In genomic region chr7:149772236-149772820, GRCh38 we compare ENCODE assay signal across 8 cellular contexts. TPM values are rescaled to one million over a fixed set of nuclear protein-coding genes. Genes with fewer than 3 reads are reported as not detected.
DNase-seq lines count a peak whose midpoint lies in the region; ATAC-seq and TF ChIP-seq lines count a peak whose summit lies in the region.

No MANE protein-coding gene starts in this region.

- ATAC-seq in DND-41 (ENCODE audit: insufficient read depth, low read depth) (peak; percentile 29), memory B cell (ENCODE audit: low read depth) (peak; percentile 4), upper lobe of left lung (ENCODE audit: low FRiP score in 2 of 2) (peak in 1 of 2 donors; percentile 17), HG03159 (IDR thresholded peaks at IDR 0.05; ENCODE audit: unreplicated experiment) (no peak)
- ATAC-seq in activated CD4-positive, CD25-positive, alpha-beta regulatory T cell treated with anti-CD3 and anti-CD28 coated beads, Interleukin-2, amount 50 U/mL, for 24 hours, result no peak

- H3K9me3 ChIP-seq in DND-41 (ENCODE audit: insufficient read depth, low read length, severe bottlenecking), result no peaks in the 10 kb centered on the region
- no peaks in the 10 kb centered on the region for H3K9me3 ChIP-seq in Loucy (ENCODE audit: insufficient read depth, low read depth, low read length)
- no peaks in the 10 kb centered on the region for H3K9me3 ChIP-seq in upper lobe of left lung

- no peak for TF ChIP-seq POLR2A in upper lobe of left lung (IDR thresholded peaks at IDR 0.05)

- H3K4me3 Mint-ChIP-seq in chondrocyte (ENCODE audit: unreplicated experiment) (peak overlapping the region; percentile 71), memory B cell (peak overlapping the region; percentile 86)

- no peaks in the 10 kb centered on the region for H3F3A ChIP-seq in Loucy (ENCODE audit: low read depth)

- H3K36me3 ChIP-seq in DND-41 (ENCODE audit: insufficient read depth, low read length) (no peaks in the 10 kb centered on the region; the same call in 1 of the 2 replicates), Loucy (ENCODE audit: insufficient read depth, low read length) (no peaks in the 10 kb centered on the region), upper lobe of left lung (peaks cover 0 to 26% (median 12%) of the 10 kb centered on the region in 4 donors)

- 1 to 3% methylated on average over 15 to 25 of the region's 40 CpGs for WGBS in upper lobe of left lung, 2 donors

- H3K27ac Mint-ChIP-seq in chondrocyte (ENCODE audit: unreplicated experiment), result no peak overlapping the region
- no peak overlapping the region for H3K27ac Mint-ChIP-seq in memory B cell

- TF ChIP-seq EP300 in upper lobe of left lung (IDR thresholded peaks at IDR 0.05), result no peak

- H3K4me3 ChIP-seq in DND-41 (ENCODE audit: low read depth in 1 of 2, low read length in 2 of 2) (peak overlapping the region; percentile 48 to 86; a peak in 3 of 4 replicates), Loucy (ENCODE audit: low read length, poor library complexity, severe bottlenecking) (peak overlapping the region; percentile 83), upper lobe of left lung (peak overlapping the region; percentile 64 to 93 (median 86))

- H2AFZ ChIP-seq in DND-41 (ENCODE audit: low read depth, low read length) (peak overlapping the region; percentile 57), Loucy (ENCODE audit: low read length) (peak overlapping the region; percentile 60; the same call in 1 of the 2 replicates)

- DNase-seq in DND-41, result peak; percentile 51
- DNase-seq in chondrocyte (ENCODE audit: low spot score), result peak; percentile 71
- no peak for DNase-seq in memory B cell (ENCODE audit: low spot score in 2 of 2)
- DNase-seq in upper lobe of left lung, result peak in 1 of 2 donors; percentile 83
- no peak for DNase-seq in NOMO-1 (lab: John Stamatoyannopoulos, UW; ENCODE audit: unreplicated experiment in 2 of 2)

- no peak for TF ChIP-seq CTCF in DND-41 (IDR thresholded peaks at IDR 0.05; ENCODE audit: borderline replicate concordance, extremely low read depth, low read length, poor library complexity, severe bottlenecking)
- TF ChIP-seq CTCF in Loucy (conservative IDR thresholded peaks at IDR 0.05; ENCODE audit: low read length), result no peak
- no peak for TF ChIP-seq CTCF in chondrocyte (IDR thresholded peaks at IDR 0.05)
- no peak for TF ChIP-seq CTCF in upper lobe of left lung (IDR thresholded peaks at IDR 0.05)

- peaks cover 11% of the 10 kb centered on the region for H3K27me3 Mint-ChIP-seq in chondrocyte (ENCODE audit: low read depth)
- peaks cover 3% of the 10 kb centered on the region for H3K27me3 Mint-ChIP-seq in memory B cell

- H3K4me1 Mint-ChIP-seq in chondrocyte (ENCODE audit: low read depth), result peaks cover 6% of the 10 kb centered on the region
- peaks cover 5% of the 10 kb centered on the region for H3K4me1 Mint-ChIP-seq in memory B cell

- H4K20me1 ChIP-seq in DND-41 (ENCODE audit: insufficient read depth, low read length) (peaks cover 13% of the 10 kb centered on the region), Loucy (ENCODE audit: insufficient read depth, low read length, poor library complexity, severe bottlenecking) (no peaks in the 10 kb centered on the region)

- H3K27ac ChIP-seq in DND-41 (ENCODE audit: low read length) (peak overlapping the region; percentile 55; the same call in 1 of the 2 replicates), upper lobe of left lung (peak overlapping the region; percentile 81 to 97 (median 94))

- no peaks in the 10 kb centered on the region for H3K9me2 ChIP-seq in Loucy (replicated peaks; ENCODE audit: low read depth, low read length)

- H3K27me3 ChIP-seq in DND-41 (ENCODE audit: insufficient read depth, low read length, poor library complexity), result peaks cover 23% of the 10 kb centered on the region
- no peaks in the 10 kb centered on the region for H3K27me3 ChIP-seq in Loucy (ENCODE audit: insufficient read depth, low read length, poor library complexity, severe bottlenecking)
- H3K27me3 ChIP-seq in upper lobe of left lung, result no peaks in the 10 kb centered on the region

- H3K36me3 Mint-ChIP-seq in chondrocyte (ENCODE audit: low read depth) (peaks cover 9% of the 10 kb centered on the region), memory B cell (peaks cover 2% of the 10 kb centered on the region)

- H3K79me2 ChIP-seq in DND-41 (ENCODE audit: insufficient read depth, low read length), result no peaks in the 10 kb centered on the region
- no peaks in the 10 kb centered on the region for H3K79me2 ChIP-seq in Loucy (ENCODE audit: insufficient read depth, low read length)

- peaks cover 23% of the 10 kb centered on the region for H3K4me1 ChIP-seq in DND-41 (ENCODE audit: insufficient read depth, low read length)
- H3K4me1 ChIP-seq in Loucy (ENCODE audit: insufficient read depth, low read length, poor library complexity, severe bottlenecking), result peaks cover 12% of the 10 kb centered on the region
- peaks cover 36 to 56% (median 44%) of the 10 kb centered on the region in 4 donors for H3K4me1 ChIP-seq in upper lobe of left lung

- peak overlapping the region; percentile 76 for H3K4me2 ChIP-seq in DND-41 (ENCODE audit: insufficient read depth, low read length)
- H3K4me2 ChIP-seq in Loucy (ENCODE audit: low read depth, low read length, poor library complexity, severe bottlenecking), result peak overlapping the region; percentile 91

- no peaks in the 10 kb centered on the region for H3K9me3 Mint-ChIP-seq in chondrocyte (ENCODE audit: low read depth)
- H3K9me3 Mint-ChIP-seq in memory B cell, result no peaks in the 10 kb centered on the region

- H3K9ac ChIP-seq in DND-41 (ENCODE audit: low read depth, low read length), result peak overlapping the region; percentile 64; the same call in 1 of the 2 replicates
- peak overlapping the region; percentile 84 for H3K9ac ChIP-seq in Loucy (ENCODE audit: low read depth, low read length, poor library complexity, severe bottlenecking)

RNA-seq across cellular contexts. Expression of gene ZNF467, which starts 1.1 kb away (rescaled TPM):
- 2.3 to 3.5 TPM (median 3.1 TPM) in 3 replicates for total RNA-seq in chondrocyte
- 10 to 100 TPM in 5 of 6 donors, 1 to 10 TPM in 1; 8.2 to 41.2 (median 17.4) TPM for total RNA-seq in upper lobe of left lung

Comparison
In these comparisons a context has a peak if more than half of its experiments do, and no peak if none do; other contexts are left out.
1. ATAC-seq: peak in DND-41 (single experiment) and memory B cell (single experiment); none in activated CD4-positive, CD25-positive, alpha-beta regulatory T cell treated with anti-CD3 and anti-CD28 coated beads, Interleukin-2, amount 50 U/mL, for 24 hours (0 of 2) and HG03159 (single experiment).
2. DNase-seq: peak in DND-41 (single experiment) and chondrocyte (single experiment); none in memory B cell (0 of 2) and NOMO-1 (0 of 2).
3. Peak in every context shown above with its lines, with median percentiles within 50 percentile points of each other: H3K4me3 ChIP-seq.